Comparison of ENCODE assay signal across 22 cellular contexts in genomic region chr10:117548191-117548668, GRCh38. TPM values are rescaled to one million over a fixed set of nuclear protein-coding genes. Genes with fewer than 3 reads are reported as not detected.
DNase-seq lines count a peak whose midpoint lies in the region; ATAC-seq and TF ChIP-seq lines count a peak whose summit lies in the region.
"Had no signal": no experiment of that assay in that cellular context is flagged by ENCODE, and none has a peak within 500 bp of the region (broad histone marks: within the 10 kb centered on the region; RNA-seq: fewer than 3 reads in every experiment).

No MANE protein-coding gene starts in this region.

- POLR2A ChIA-PET in naive thymus-derived CD4-positive, alpha-beta T cell (lab: Charles Lee), result no interaction called here

- ATAC-seq in naive thymus-derived CD4-positive, alpha-beta T cell, result no peak
- ATAC-seq in upper lobe of right lung, result no peak
- ATAC-seq: activated naive CD4-positive, alpha-beta T cell treated with anti-CD3 and anti-CD28 coated beads, Interleukin-2, amount 50 U/mL, for 72 hours; heart right ventricle; pancreas had no signal

- intact Hi-C loops in dorsolateral prefrontal cortex (cut with DNase I) (no loop called here), uterus (cut with DNase I; ENCODE audit: low total_unique reads) (loop anchor here (10.0 kb wide), 2 partner anchors 103 to 697 kb away; no protein-coding TSS in a partner anchor), upper lobe of right lung (cut with DNase I) (no loop called here)
- intact Hi-C loops in naive thymus-derived CD4-positive, alpha-beta T cell (cut with micrococcal nuclease), result no loop called here

- H3K36me3 ChIP-seq in naive thymus-derived CD4-positive, alpha-beta T cell (ENCODE audit: control insufficient read depth in 2 of 3, insufficient read depth in 3 of 3, low read length in 3 of 3), result no peaks in the 10 kb centered on the region
- H3K36me3 ChIP-seq in uterus (no peaks in the 10 kb centered on the region), upper lobe of right lung (no peaks in the 10 kb centered on the region)
- H3K36me3 ChIP-seq: heart right ventricle, pancreas, tibial nerve had no signal

- H3K4me3 ChIP-seq in dorsolateral prefrontal cortex (peak overlapping the region in 20 of 59 donors; percentile 0 to 72 (median 60)), uterus (peak overlapping the region; percentile 60 to 77), upper lobe of right lung (no peak overlapping the region)
- H3K4me3 ChIP-seq in naive thymus-derived CD4-positive, alpha-beta T cell (ENCODE audit: low read length), result no peak overlapping the region
- H3K4me3 ChIP-seq: A549, heart right ventricle, pancreas, tibial nerve had no signal

- H3K4me1 ChIP-seq in naive thymus-derived CD4-positive, alpha-beta T cell (ENCODE audit: control insufficient read depth in 2 of 2, insufficient read depth in 2 of 2, low read length in 2 of 2), result no peaks in the 10 kb centered on the region
- H3K4me1 ChIP-seq in uterus (no peaks in the 10 kb centered on the region), upper lobe of right lung (peaks cover 27% of the 10 kb centered on the region)

- CTCF ChIA-PET in activated naive CD4-positive, alpha-beta T cell treated with anti-CD3 and anti-CD28 coated beads, Interleukin-2, amount 10 ng/mL, durations not matched to agents 7 days and 5 days (lab: Charles Lee), result no interaction called here
- CTCF ChIA-PET in naive thymus-derived CD4-positive, alpha-beta T cell (lab: Charles Lee), result interaction anchor here (0.6 kb wide), 1 partner anchor 693 kb away, joined by 3 read pairs; no protein-coding TSS in a partner anchor

- TF ChIP-seq POLR2A in uterus (IDR thresholded peaks at IDR 0.05), result no peak

- H3K4me1 Mint-ChIP-seq in activated naive CD4-positive, alpha-beta T cell treated with anti-CD3 and anti-CD28 coated beads, Interleukin-2, amount 10 ng/mL, durations not matched to agents 7 days and 5 days, result peaks cover 20% of the 10 kb centered on the region
- peaks cover 19 to 42% (median 32%) of the 10 kb centered on the region in 7 donors for H3K4me1 Mint-ChIP-seq in naive thymus-derived CD4-positive, alpha-beta T cell
- peaks cover 14% of the 10 kb centered on the region in 2 donors for H3K4me1 Mint-ChIP-seq in immature natural killer cell

- H3K27me3 ChIP-seq in dorsolateral prefrontal cortex (peaks cover 0 to 100% (median 93%) of the 10 kb centered on the region in 45 donors), uterus (no peaks in the 10 kb centered on the region), upper lobe of right lung (peaks cover 98% of the 10 kb centered on the region)
- H3K27me3 ChIP-seq in naive thymus-derived CD4-positive, alpha-beta T cell (ENCODE audit: control insufficient read depth in 2 of 2, insufficient read depth in 2 of 2, low read length in 2 of 2), result peaks cover 0 to 25% of the 10 kb centered on the region in 2 donors

- H3K27me3 Mint-ChIP-seq in activated naive CD4-positive, alpha-beta T cell treated with anti-CD3 and anti-CD28 coated beads, Interleukin-2, amount 10 ng/mL, durations not matched to agents 7 days and 5 days, result peaks cover 100% of the 10 kb centered on the region
- H3K27me3 Mint-ChIP-seq in naive thymus-derived CD4-positive, alpha-beta T cell, result peaks cover 77 to 95% (median 83%) of the 10 kb centered on the region in 5 donors
- peaks cover 37 to 64% (median 43%) of the 10 kb centered on the region in 3 donors for H3K27me3 Mint-ChIP-seq in immature natural killer cell (ENCODE audit: low read depth in 3 of 3)

- H3K27ac ChIP-seq in dorsolateral prefrontal cortex (peak overlapping the region in 36 of 59 donors; percentile 28 to 94 (median 82)), uterus (peak overlapping the region; percentile 98), upper lobe of right lung (no peak overlapping the region)
- H3K27ac ChIP-seq in naive thymus-derived CD4-positive, alpha-beta T cell (ENCODE audit: low read depth, low read length), result no peak overlapping the region
- H3K27ac ChIP-seq: A549, heart right ventricle, pancreas, tibial nerve had no signal

- no peak for TF ChIP-seq CTCF in dorsolateral prefrontal cortex (IDR thresholded peaks at IDR 0.05 in 54 of 56, conservative IDR thresholded peaks at IDR 0.05 in 2 of 56; ENCODE audit: low read depth in 1 of 56, partially characterized antibody in 56 of 56)
- no peak for TF ChIP-seq CTCF in uterus (IDR thresholded peaks at IDR 0.05)
- no peak for TF ChIP-seq CTCF in upper lobe of right lung (IDR thresholded peaks at IDR 0.05)

- H3K27ac Mint-ChIP-seq in activated naive CD4-positive, alpha-beta T cell treated with anti-CD3 and anti-CD28 coated beads, Interleukin-2, amount 10 ng/mL, durations not matched to agents 7 days and 5 days, result peak overlapping the region; percentile 29
- no peak overlapping the region for H3K27ac Mint-ChIP-seq in naive thymus-derived CD4-positive, alpha-beta T cell
- H3K27ac Mint-ChIP-seq in immature natural killer cell, result no peak overlapping the region
- H3K27ac Mint-ChIP-seq: CD4-positive, CD25-positive, alpha-beta regulatory T cell had no signal

- peak overlapping the region; percentile 12 for H3K4me3 Mint-ChIP-seq in activated naive CD4-positive, alpha-beta T cell treated with anti-CD3 and anti-CD28 coated beads, Interleukin-2, amount 10 ng/mL, durations not matched to agents 7 days and 5 days
- H3K4me3 Mint-ChIP-seq in naive thymus-derived CD4-positive, alpha-beta T cell, result peak overlapping the region in 6 of 10 donors; percentile 15 to 80 (median 34)
- H3K4me3 Mint-ChIP-seq in immature natural killer cell, result peak overlapping the region in 1 of 5 donors; percentile 36
- H3K4me3 Mint-ChIP-seq: CD4-positive, CD25-positive, alpha-beta regulatory T cell had no signal

- no peaks in the 10 kb centered on the region for H3K9me3 Mint-ChIP-seq in activated naive CD4-positive, alpha-beta T cell treated with anti-CD3 and anti-CD28 coated beads, Interleukin-2, amount 10 ng/mL, durations not matched to agents 7 days and 5 days
- peaks cover 0 to 5% (median 0%) of the 10 kb centered on the region in 11 donors for H3K9me3 Mint-ChIP-seq in naive thymus-derived CD4-positive, alpha-beta T cell
- H3K9me3 Mint-ChIP-seq in immature natural killer cell, result peaks cover 0 to 6% (median under 1%) of the 10 kb centered on the region in 6 donors
- H3K9me3 Mint-ChIP-seq: activated naive CD4-positive, alpha-beta T cell treated with anti-CD3 and anti-CD28 coated beads, Interleukin-2, amount 50 U/mL, for 72 hours had no signal

- DNase-seq in activated naive CD4-positive, alpha-beta T cell treated with anti-CD3 and anti-CD28 coated beads, Interleukin-2, amount 10 ng/mL, durations not matched to agents 7 days and 5 days, result no peak
- DNase-seq in activated naive CD4-positive, alpha-beta T cell (lab: John Stamatoyannopoulos, UW), result no peak
- DNase-seq in dorsolateral prefrontal cortex (no peak), uterus (no peak), immature natural killer cell (no peak), upper lobe of right lung (no peak), LoVo (ENCODE audit: low spot score) (no peak)
- no peak for DNase-seq in naive thymus-derived CD4-positive, alpha-beta T cell
- DNase-seq: activated CD4-positive, alpha-beta T cell treated with anti-CD3 and anti-CD28 coated beads for 48 hours; CD4-positive, CD25-positive, alpha-beta regulatory T cell; DMS53; heart right ventricle; Kasumi-1; kidney glomerular epithelial cell; NCI-H1436 treated with DMSO at 0.1 percent for 48 hours; pancreas; stimulated activated CD4-positive, alpha-beta T cell treated with anti-CD3 and anti-CD28 coated beads, Interleukin-4, amount 100 ng/mL, for 24 hours had no signal

- no peaks in the 10 kb centered on the region for H3K9me3 ChIP-seq in naive thymus-derived CD4-positive, alpha-beta T cell (ENCODE audit: control insufficient read depth in 2 of 3, low read length in 3 of 3)
- H3K9me3 ChIP-seq in uterus, result no peaks in the 10 kb centered on the region
- no peaks in the 10 kb centered on the region for H3K9me3 ChIP-seq in upper lobe of right lung
- H3K9me3 ChIP-seq: A549, heart right ventricle, pancreas, tibial nerve had no signal

- H3K36me3 Mint-ChIP-seq in activated naive CD4-positive, alpha-beta T cell treated with anti-CD3 and anti-CD28 coated beads, Interleukin-2, amount 10 ng/mL, durations not matched to agents 7 days and 5 days, result peaks cover 2% of the 10 kb centered on the region
- peaks cover 0 to 11% (median 0%) of the 10 kb centered on the region in 5 donors for H3K36me3 Mint-ChIP-seq in naive thymus-derived CD4-positive, alpha-beta T cell
- no peaks in the 10 kb centered on the region for H3K36me3 Mint-ChIP-seq in immature natural killer cell

RNA-seq across cellular contexts. Expression of gene EMX2, which starts 5.7 kb away (rescaled TPM):
- total RNA-seq in dorsolateral prefrontal cortex (10 to 100 TPM in 118 of 120 experiments, 1 to 10 TPM in 2; 8.0 to 53.7 (median 21.6) TPM), uterus (100 to 1,000 TPM in 1 of 4 donors, 10 to 100 TPM in 2, 1 to 10 TPM in 1; 6.7 to 154 (median 17.1) TPM), upper lobe of right lung (not detected)
- total RNA-seq in naive thymus-derived CD4-positive, alpha-beta T cell, result not detected
- polyA plus RNA-seq in naive thymus-derived CD4-positive, alpha-beta T cell, result not detected
- polyA plus RNA-seq in immature natural killer cell, result not detected
- total RNA-seq: activated naive CD4-positive, alpha-beta T cell treated with anti-CD3 and anti-CD28 coated beads, Interleukin-2, amount 50 U/mL, for 72 hours; CD4-positive, CD25-positive, alpha-beta regulatory T cell; fibroblast of lung; SK-MEL-5 had no signal
- polyA plus RNA-seq: A549; CD4-positive, CD25-positive, alpha-beta regulatory T cell; fibroblast of lung had no signal

Comparison
In these comparisons a context has a peak if more than half of its experiments do, and no peak if none do; other contexts are left out.
1. H3K27ac ChIP-seq: peak in dorsolateral prefrontal cortex (36 of 59) and uterus (2 of 2); none in naive thymus-derived CD4-positive, alpha-beta T cell (single experiment) and upper lobe of right lung (single experiment).
2. H3K4me3 ChIP-seq: peak in uterus (2 of 2); none in naive thymus-derived CD4-positive, alpha-beta T cell (single experiment) and upper lobe of right lung (single experiment).